8 cellular contexts compared by ENCODE assay signal in the genomic region with DNA sequence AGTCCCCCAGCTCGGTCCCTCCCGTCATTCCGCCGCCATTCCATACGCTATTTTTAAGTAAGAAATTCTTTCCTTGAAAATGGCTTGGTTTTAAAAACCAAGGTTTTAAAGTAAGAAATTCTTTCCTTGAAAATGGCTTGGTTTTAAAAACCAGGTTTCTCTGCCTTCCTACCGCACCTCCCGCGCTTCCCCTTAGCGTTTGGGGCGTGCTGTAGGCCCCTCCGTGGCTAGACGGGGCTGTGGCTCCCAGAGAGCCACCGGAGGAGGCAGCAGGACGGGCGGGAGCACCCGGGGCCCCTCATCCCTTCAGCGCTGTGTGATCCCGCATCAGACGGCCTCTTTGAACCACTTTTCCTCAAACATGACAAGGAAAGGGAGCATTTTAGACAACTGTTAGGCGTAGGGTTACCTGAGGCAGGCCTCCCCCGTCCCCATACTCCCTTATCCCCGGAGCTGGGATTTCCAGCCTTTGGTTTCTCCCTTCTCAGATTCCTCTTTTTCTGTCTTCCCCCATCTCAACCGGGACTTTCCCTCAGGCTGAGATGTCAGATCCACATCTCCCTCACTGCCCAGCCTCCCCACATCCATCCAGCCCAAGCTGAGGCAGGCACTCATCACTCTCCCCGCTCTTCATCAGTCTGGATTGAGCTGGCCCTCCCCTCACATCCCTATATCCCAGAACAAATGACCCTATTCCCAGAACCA. TPM values are rescaled to one million over a fixed set of nuclear protein-coding genes. Genes with fewer than 3 reads are reported as not detected.
A peak's percentile ranks its signal among the peaks of the same experiment; 100 is the strongest.
DNase-seq lines count a peak whose midpoint lies in the region; ATAC-seq, FAIRE-seq and TF ChIP-seq lines count a peak whose summit lies in the region.

No MANE protein-coding gene starts in this region.

- no peaks in the 10 kb centered on the region for H3K9me1 ChIP-seq in keratinocyte (ENCODE audit: control insufficient read depth, extremely low read depth, insufficient read depth, low read length)

- H3K4me2 ChIP-seq in keratinocyte (ENCODE audit: control insufficient read depth, extremely low read depth, insufficient read depth, low read depth, low read length), result peak overlapping the region; percentile 96

- POLR2A ChIA-PET in activated naive CD8-positive, alpha-beta T cell treated with anti-CD3 and anti-CD28 coated beads, Interleukin-2, amount 10 ng/mL, durations not matched to agents 7 days and 5 days (lab: Charles Lee), result interaction anchor here (0.5 to 2.8 kb wide), 3 partner anchors 68 to 489 kb away, joined by 3 to 9 read pairs (median 5); a partner anchor contains a TSS

- H3K4me1 ChIP-seq in keratinocyte (ENCODE audit: control insufficient read depth, extremely low read depth, insufficient read depth, low read length), result peaks cover 17% of the 10 kb centered on the region
- peaks cover 38% of the 10 kb centered on the region for H3K4me1 ChIP-seq in suprapubic skin

- peaks cover 9% of the 10 kb centered on the region for H3K36me3 Mint-ChIP-seq in activated naive CD8-positive, alpha-beta T cell treated with anti-CD3 and anti-CD28 coated beads, Interleukin-2, amount 10 ng/mL, durations not matched to agents 7 days and 5 days

- H2AFZ ChIP-seq in keratinocyte (ENCODE audit: control insufficient read depth, low read length), result peak overlapping the region; percentile 82

- peak overlapping the region; percentile 75 for H3K27ac Mint-ChIP-seq in activated naive CD8-positive, alpha-beta T cell treated with anti-CD3 and anti-CD28 coated beads, Interleukin-2, amount 10 ng/mL, durations not matched to agents 7 days and 5 days

- H3K9me3 Mint-ChIP-seq in activated naive CD8-positive, alpha-beta T cell treated with anti-CD3 and anti-CD28 coated beads, Interleukin-2, amount 10 ng/mL, durations not matched to agents 7 days and 5 days, result no peaks in the 10 kb centered on the region

- peak overlapping the region; percentile 86 for H3K4me3 Mint-ChIP-seq in activated naive CD8-positive, alpha-beta T cell treated with anti-CD3 and anti-CD28 coated beads, Interleukin-2, amount 10 ng/mL, durations not matched to agents 7 days and 5 days

- peaks cover 49% of the 10 kb centered on the region for H3K4me1 Mint-ChIP-seq in activated naive CD8-positive, alpha-beta T cell treated with anti-CD3 and anti-CD28 coated beads, Interleukin-2, amount 10 ng/mL, durations not matched to agents 7 days and 5 days

- no peak for ATAC-seq in activated naive CD8-positive, alpha-beta T cell treated with anti-CD3 and anti-CD28 coated beads, Interleukin-2, amount 10 ng/mL, durations not matched to agents 7 days and 5 days (ENCODE audit: low read depth)
- ATAC-seq in GM19395 (IDR thresholded peaks at IDR 0.05; ENCODE audit: unreplicated experiment), result no peak

- peak overlapping the region; percentile 82 to 94 (median 83) for H3K4me3 ChIP-seq in keratinocyte (ENCODE audit: control insufficient read depth in 2 of 3, extremely low read depth in 1 of 3, insufficient read depth in 2 of 3, low read depth in 1 of 3, low read length in 3 of 3)
- H3K4me3 ChIP-seq in suprapubic skin, result peak overlapping the region; percentile 99

- H4K20me1 ChIP-seq in keratinocyte (ENCODE audit: control insufficient read depth, extremely low read depth, insufficient read depth, low read length), result peaks cover 2% of the 10 kb centered on the region

- H3K27me3 Mint-ChIP-seq in activated naive CD8-positive, alpha-beta T cell treated with anti-CD3 and anti-CD28 coated beads, Interleukin-2, amount 10 ng/mL, durations not matched to agents 7 days and 5 days, result peaks cover 3% of the 10 kb centered on the region

- peaks cover 24% of the 10 kb centered on the region for H3K79me2 ChIP-seq in keratinocyte (ENCODE audit: control insufficient read depth, insufficient read depth, low read length)

- peak overlapping the region; percentile 92 for H3K9ac ChIP-seq in keratinocyte (ENCODE audit: control insufficient read depth, extremely low read depth, insufficient read depth, low read length)

- no peak for FAIRE-seq in keratinocyte (lab: Jason Lieb, UNC)

- H3K36me3 ChIP-seq in keratinocyte (ENCODE audit: control insufficient read depth in 2 of 2, extremely low read depth in 1 of 2, insufficient read depth in 2 of 2, low read length in 2 of 2), result peaks cover 4 to 6% of the 10 kb centered on the region in 2 experiments
- H3K36me3 ChIP-seq in suprapubic skin, result no peaks in the 10 kb centered on the region

- no peak for TF ChIP-seq POLR2A in suprapubic skin (IDR thresholded peaks at IDR 0.05)

- peak overlapping the region; percentile 87 for H3K27ac ChIP-seq in keratinocyte (ENCODE audit: control insufficient read depth, insufficient read depth, low read length)
- peak overlapping the region; percentile 99 for H3K27ac ChIP-seq in suprapubic skin

- no peaks in the 10 kb centered on the region for H3K27me3 ChIP-seq in keratinocyte (ENCODE audit: control insufficient read depth, extremely low read depth, insufficient read depth, low read length)
- no peaks in the 10 kb centered on the region for H3K27me3 ChIP-seq in suprapubic skin

- no peak for TF ChIP-seq EP300 in suprapubic skin (IDR thresholded peaks at IDR 0.05)

- WGBS in suprapubic skin, result 10% methylated on average over 24 of the region's 24 CpGs

- H3K9me3 ChIP-seq in keratinocyte (ENCODE audit: control insufficient read depth, low read depth, low read length), result no peaks in the 10 kb centered on the region
- no peaks in the 10 kb centered on the region for H3K9me3 ChIP-seq in suprapubic skin

- dilution Hi-C loops in keratinocyte (cut with MboI; ENCODE audit: extremely low pct_ligation_motif_present, low sequenced_read_pairs), result no loop called here

- DNase-seq in NCI-H82 (lab: John Stamatoyannopoulos, UW) (peak; percentile 52), NCI-H82 treated with DMSO at 0.1 percent for 48 hours (lab: John Stamatoyannopoulos, UW; ENCODE audit: unreplicated experiment) (no peak), keratinocyte (ENCODE audit: low read depth, low spot score) (no peak), suprapubic skin (ENCODE audit: low spot score in 2 of 2) (no peak), SKM-1 treated with dmso at 0.1 percent for 144 hours (lab: John Stamatoyannopoulos, UW; ENCODE audit: unreplicated experiment) (no peak)
- DNase-seq in activated naive CD8-positive, alpha-beta T cell treated with anti-CD3 and anti-CD28 coated beads, Interleukin-2, amount 10 ng/mL, durations not matched to agents 7 days and 5 days, result no peak
- DNase-seq in stimulated activated CD4-positive, alpha-beta T cell treated with anti-CD3 and anti-CD28 coated beads, Interleukin-4, amount 100 ng/mL, for 24 hours, result no peak

- TF ChIP-seq CTCF in keratinocyte (optimal IDR thresholded peaks at IDR 0.05 in 1 of 3, IDR thresholded peaks at IDR 0.05 in 1 of 3, conservative IDR thresholded peaks at IDR 0.05 in 1 of 3; ENCODE audit: extremely low read depth in 1 of 3, insufficient read depth in 2 of 3, low read length in 3 of 3) (no peak), suprapubic skin (IDR thresholded peaks at IDR 0.05) (no peak)

RNA-seq across cellular contexts. Expression of a gene that starts 0.5 kb away (rescaled TPM):
- 10 to 100 TPM; 23.6 to 25.1 TPM for total RNA-seq in activated naive CD8-positive, alpha-beta T cell treated with anti-CD3 and anti-CD28 coated beads, Interleukin-2, amount 10 ng/mL, durations not matched to agents 7 days and 5 days
- polyA plus RNA-seq in keratinocyte, result 15.6 to 38.6 TPM (median 32.6 TPM) in 3 replicates
- 18.5 TPM for polyA plus RNA-seq in keratinocyte (2011; ENCODE audit: low read depth)
- polyA plus RNA-seq in keratinocyte (2011; cell fraction: cytosol; rRNA removed), result 9.7 and 31.0 TPM in 2 replicates
- polyA plus RNA-seq in keratinocyte (2011; cell fraction: nucleus; rRNA removed), result 43.2 and 51.9 TPM in 2 replicates
- 13.9 and 22.2 TPM in 2 replicates for polyA plus RNA-seq in keratinocyte (2012; ENCODE audit: low replicate concordance)
- polyA minus RNA-seq in keratinocyte, result 4.1 to 14.3 TPM (median 7.4 TPM) in 3 replicates
- polyA minus RNA-seq in keratinocyte (2011; cell fraction: cytosol; rRNA and poly(A)+ RNA removed), result 7.5 TPM
- 12.2 and 19.2 TPM in 2 replicates for polyA minus RNA-seq in keratinocyte (2011; cell fraction: nucleus; rRNA and poly(A)+ RNA removed)
- total RNA-seq in suprapubic skin, result 10 to 100 TPM; 23.7 to 33.4 (median 28.0) TPM
